8 cellular contexts compared by ENCODE assay signal in the genomic region with DNA sequence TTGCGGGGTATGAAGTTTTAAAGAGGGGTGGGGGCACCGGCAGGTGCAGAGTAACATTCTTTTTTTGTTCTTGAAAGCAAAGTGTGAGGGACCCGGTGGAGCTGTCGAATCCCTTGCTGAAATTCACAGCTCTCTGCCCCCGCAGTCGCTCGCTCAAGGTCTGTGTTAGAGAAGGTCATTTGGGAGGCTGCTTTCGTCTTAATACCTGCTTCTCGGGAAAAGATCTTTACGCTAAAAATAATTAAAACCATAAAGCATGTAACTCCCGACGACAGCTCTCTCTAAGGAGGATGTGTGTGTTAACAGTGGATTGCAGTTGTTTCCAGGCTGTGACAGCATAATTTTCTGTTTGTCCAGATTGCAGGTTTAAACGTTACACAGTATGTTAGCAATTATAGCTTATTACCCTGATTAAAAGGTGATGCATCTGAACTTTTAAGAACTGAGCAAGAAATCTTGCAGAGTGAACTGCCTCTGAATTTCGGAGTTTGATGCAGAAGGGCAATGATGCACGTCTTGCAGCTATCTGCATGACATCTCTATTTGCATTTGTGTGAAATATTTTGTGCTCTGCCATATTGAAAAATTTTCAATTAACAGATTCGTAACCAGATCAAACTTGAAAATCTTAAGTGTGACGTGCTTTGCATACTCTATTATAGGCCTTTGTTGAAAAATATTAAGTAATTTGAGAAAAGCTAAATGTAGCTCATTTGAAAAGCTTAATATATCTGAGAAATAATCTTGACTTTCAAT. TPM values are rescaled to one million over a fixed set of nuclear protein-coding genes. Genes with fewer than 3 reads are reported as not detected.
DNase-seq lines count a peak whose midpoint lies in the region; ATAC-seq and TF ChIP-seq lines count a peak whose summit lies in the region.

No MANE protein-coding gene starts in this region.

- no peaks in the 10 kb centered on the region for H3K9me3 Mint-ChIP-seq in CD8-positive, alpha-beta T cell

- intact Hi-C loops in CD8-positive, alpha-beta T cell (cut with DNase I, micrococcal nuclease): no loop called here

- H3K9me3 ChIP-seq in CD8-positive, alpha-beta T cell (ENCODE audit: low read length): no peaks in the 10 kb centered on the region
- no peaks in the 10 kb centered on the region for H3K9me3 ChIP-seq in neural cell (ENCODE audit: low read length)

- no peak for ATAC-seq in CD8-positive, alpha-beta T cell
- no peak for ATAC-seq in GM19351 (IDR thresholded peaks at IDR 0.05; ENCODE audit: unreplicated experiment)
- no peak for ATAC-seq in HG03175 (IDR thresholded peaks at IDR 0.05; ENCODE audit: unreplicated experiment)

- H3K4me3 ChIP-seq in CD8-positive, alpha-beta T cell (ENCODE audit: low read depth, low read length): peak overlapping the region; percentile 31
- H3K4me3 ChIP-seq in choroid plexus epithelial cell (ENCODE audit: low read depth, low read length) (peak overlapping the region; percentile 36), neural cell (ENCODE audit: low read length) (peak overlapping the region; percentile 73)

- CTCF ChIA-PET in CD8-positive, alpha-beta T cell (lab: Charles Lee): no interaction called here

- no peaks in the 10 kb centered on the region for H3K9me2 ChIP-seq in neural cell (ENCODE audit: insufficient read depth, low read length)

- no peak for TF ChIP-seq EP300 in neural cell (conservative IDR thresholded peaks at IDR 0.05; ENCODE audit: poor library complexity, severe bottlenecking)

- POLR2A ChIA-PET in CD8-positive, alpha-beta T cell (lab: Charles Lee): no interaction called here

- H3K4me3 Mint-ChIP-seq in CD8-positive, alpha-beta T cell: peak overlapping the region; percentile 80

- H3K36me3 Mint-ChIP-seq in CD8-positive, alpha-beta T cell: no peaks in the 10 kb centered on the region

- H4K20me1 ChIP-seq in neural cell (ENCODE audit: insufficient read depth): no peaks in the 10 kb centered on the region

- H3K27me3 ChIP-seq in CD8-positive, alpha-beta T cell (ENCODE audit: insufficient read depth, low read length): peaks cover 6% of the 10 kb centered on the region
- H3K27me3 ChIP-seq in neural cell (ENCODE audit: insufficient read depth, low read depth, low read length): peaks cover 35% of the 10 kb centered on the region

- H3K9ac ChIP-seq in neural cell (ENCODE audit: low read length): peak overlapping the region; percentile 63

- H3K27ac Mint-ChIP-seq in CD8-positive, alpha-beta T cell: no peak overlapping the region

- H3K27ac ChIP-seq in CD8-positive, alpha-beta T cell (ENCODE audit: low read depth, low read length): no peak overlapping the region
- no peak overlapping the region for H3K27ac ChIP-seq in neural cell (ENCODE audit: low read length)

- H3K27me3 Mint-ChIP-seq in CD8-positive, alpha-beta T cell (ENCODE audit: low read depth): peaks cover 47% of the 10 kb centered on the region

- TF ChIP-seq RAD21 in neural cell (conservative IDR thresholded peaks at IDR 0.05): no peak

- H3F3A ChIP-seq in neural cell (ENCODE audit: insufficient read depth, low read length, poor library complexity, severe bottlenecking): no peaks in the 10 kb centered on the region

- H3K4me1 ChIP-seq in CD8-positive, alpha-beta T cell (ENCODE audit: insufficient read depth, low read length): no peaks in the 10 kb centered on the region

- peak overlapping the region; percentile 62 for H3K4me2 ChIP-seq in neural cell (ENCODE audit: low read length)

- no peak for DNase-seq in CD8-positive, alpha-beta T cell
- DNase-seq in HuH-7.5 (ENCODE audit: low spot score) (peak; percentile 43), choroid plexus epithelial cell (ENCODE audit: low read depth) (no peak), NK-92 (lab: John Stamatoyannopoulos, UW; ENCODE audit: unreplicated experiment) (no peak), islet precursor cell (no peak)

- no peaks in the 10 kb centered on the region for H3K79me2 ChIP-seq in neural cell (replicated peaks; ENCODE audit: insufficient read depth, low read length)

- TF ChIP-seq CTCF in CD8-positive, alpha-beta T cell (IDR thresholded peaks at IDR 0.05): no peak
- TF ChIP-seq CTCF in choroid plexus epithelial cell (conservative IDR thresholded peaks at IDR 0.05; ENCODE audit: low read depth, low read length) (no peak), neural cell (IDR thresholded peaks at IDR 0.05; ENCODE audit: poor library complexity, severe bottlenecking) (no peak)

- peaks cover 9% of the 10 kb centered on the region for H3K4me1 Mint-ChIP-seq in CD8-positive, alpha-beta T cell (ENCODE audit: low read depth)

- H2AFZ ChIP-seq in neural cell (ENCODE audit: low read depth, low read length): peak overlapping the region; percentile 49

- no peaks in the 10 kb centered on the region for H3K36me3 ChIP-seq in CD8-positive, alpha-beta T cell (ENCODE audit: insufficient read depth, low read length)
- H3K36me3 ChIP-seq in neural cell (ENCODE audit: insufficient read depth, low read length): no peaks in the 10 kb centered on the region

TF ChIP-seq in neural cell, 6 proteins besides CTCF, POLR2A, EP300 and RAD21:
- TF ChIP-seq POLR2AphosphoS5 (IDR thresholded peaks at IDR 0.05): no peak
- no peak for TF ChIP-seq MXI1 (conservative IDR thresholded peaks at IDR 0.05; ENCODE audit: poor library complexity, severe bottlenecking)
- TF ChIP-seq SMC3 (conservative IDR thresholded peaks at IDR 0.05; ENCODE audit: poor library complexity): no peak
- TF ChIP-seq, protein P1, sequence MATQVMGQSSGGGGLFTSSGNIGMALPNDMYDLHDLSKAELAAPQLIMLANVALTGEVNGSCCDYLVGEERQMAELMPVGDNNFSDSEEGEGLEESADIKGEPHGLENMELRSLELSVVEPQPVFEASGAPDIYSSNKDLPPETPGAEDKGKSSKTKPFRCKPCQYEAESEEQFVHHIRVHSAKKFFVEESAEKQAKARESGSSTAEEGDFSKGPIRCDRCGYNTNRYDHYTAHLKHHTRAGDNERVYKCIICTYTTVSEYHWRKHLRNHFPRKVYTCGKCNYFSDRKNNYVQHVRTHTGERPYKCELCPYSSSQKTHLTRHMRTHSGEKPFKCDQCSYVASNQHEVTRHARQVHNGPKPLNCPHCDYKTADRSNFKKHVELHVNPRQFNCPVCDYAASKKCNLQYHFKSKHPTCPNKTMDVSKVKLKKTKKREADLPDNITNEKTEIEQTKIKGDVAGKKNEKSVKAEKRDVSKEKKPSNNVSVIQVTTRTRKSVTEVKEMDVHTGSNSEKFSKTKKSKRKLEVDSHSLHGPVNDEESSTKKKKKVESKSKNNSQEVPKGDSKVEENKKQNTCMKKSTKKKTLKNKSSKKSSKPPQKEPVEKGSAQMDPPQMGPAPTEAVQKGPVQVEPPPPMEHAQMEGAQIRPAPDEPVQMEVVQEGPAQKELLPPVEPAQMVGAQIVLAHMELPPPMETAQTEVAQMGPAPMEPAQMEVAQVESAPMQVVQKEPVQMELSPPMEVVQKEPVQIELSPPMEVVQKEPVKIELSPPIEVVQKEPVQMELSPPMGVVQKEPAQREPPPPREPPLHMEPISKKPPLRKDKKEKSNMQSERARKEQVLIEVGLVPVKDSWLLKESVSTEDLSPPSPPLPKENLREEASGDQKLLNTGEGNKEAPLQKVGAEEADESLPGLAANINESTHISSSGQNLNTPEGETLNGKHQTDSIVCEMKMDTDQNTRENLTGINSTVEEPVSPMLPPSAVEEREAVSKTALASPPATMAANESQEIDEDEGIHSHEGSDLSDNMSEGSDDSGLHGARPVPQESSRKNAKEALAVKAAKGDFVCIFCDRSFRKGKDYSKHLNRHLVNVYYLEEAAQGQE (IDR thresholded peaks at IDR 0.05; ENCODE audit: borderline replicate concordance): no peak
- TF ChIP-seq TAF1 (IDR thresholded peaks at IDR 0.05; ENCODE audit: low read depth): no peak
- TF ChIP-seq EZH2 (IDR thresholded peaks at IDR 0.05; ENCODE audit: borderline replicate concordance, insufficient read depth, low read length, poor library complexity, severe bottlenecking): no peak

RNA-seq across cellular contexts. Expression of a gene that starts 1.0 kb away (rescaled TPM):
- total RNA-seq in CD8-positive, alpha-beta T cell: 1 to 10 TPM; 1.1 to 1.4 TPM
- 10.0 and 10.4 TPM in 2 replicates for polyA plus RNA-seq in neural cell
- 16.7 and 19.0 TPM in 2 replicates for polyA minus RNA-seq in neural cell
